2 cellular contexts compared by ENCODE assay signal in genomic region chr18:3211236-3211992, GRCh38.
TF ChIP-seq lines count a peak whose summit lies in the region.

No MANE protein-coding gene starts in this region.

TF ChIP-seq in IMR-90, 13 proteins besides CTCF, POLR2A, EP300 and RAD21:
- no peak for TF ChIP-seq CEBPB (IDR thresholded peaks at IDR 0.05; ENCODE audit: low read depth, low read length)
- TF ChIP-seq NFE2L2 (IDR thresholded peaks at IDR 0.05; ENCODE audit: low read depth, low read length), result no peak
- TF ChIP-seq SMC3 (IDR thresholded peaks at IDR 0.05; ENCODE audit: low read depth, low read length), result no peak
- TF ChIP-seq RCOR1 (IDR thresholded peaks at IDR 0.05; ENCODE audit: insufficient replicate concordance, low read length), result no peak
- TF ChIP-seq MAFK (IDR thresholded peaks at IDR 0.05; ENCODE audit: low read depth, low read length), result no peak
- no peak for TF ChIP-seq FOS (IDR thresholded peaks at IDR 0.05; ENCODE audit: low read depth, low read length)

TF ChIP-seq in K562, 482 proteins besides CTCF, POLR2A, EP300 and RAD21:
- TF ChIP-seq NR2C2 (CRISPR knock-in tag; IDR thresholded peaks at IDR 0.05) (no peak), NR2C2 (tag; IDR thresholded peaks at IDR 0.05) (peak; percentile 51), POLR2AphosphoS5 (IDR thresholded peaks at IDR 0.05; ENCODE audit: control insufficient read depth, insufficient read depth, low read depth, low read length) (no peak), POLR2G (IDR thresholded peaks at IDR 0.05; ENCODE audit: low read depth, low read length) (no peak), ZNF311 (CRISPR knock-in tag; IDR thresholded peaks at IDR 0.05) (0 out of 2 replicates have a peak, but pooled peaks have one; percentile 10), HMBOX1 (IDR thresholded peaks at IDR 0.05) (peak; percentile 89), MCM7 (IDR thresholded peaks at IDR 0.05) (no peak), SMAD4 (CRISPR knock-in tag; conservative IDR thresholded peaks at IDR 0.05) (0 out of 2 replicates have a peak, but pooled peaks have one; percentile 24), ZNF12 (CRISPR knock-in tag; IDR thresholded peaks at IDR 0.05) (no peak), ZNF263 (CRISPR knock-in tag; IDR thresholded peaks at IDR 0.05; ENCODE audit: borderline replicate concordance) (no peak), E2F6 (IDR thresholded peaks at IDR 0.05; ENCODE audit: borderline replicate concordance in 1 of 2, extremely low read depth in 1 of 2, insufficient read depth in 1 of 2, insufficient read length in 1 of 2, low read depth in 1 of 2, low read length in 1 of 2, poor library complexity in 1 of 2, severe bottlenecking in 1 of 2) (no peak), MEF2A (IDR thresholded peaks at IDR 0.05; ENCODE audit: control insufficient read depth, low read depth, low read length) (peak; percentile 91), MEF2D (tag; conservative IDR thresholded peaks at IDR 0.05; ENCODE audit: low read depth) (peak; percentile 88), FOXA3 (CRISPR knock-in tag; conservative IDR thresholded peaks at IDR 0.05 in 1 of 2, IDR thresholded peaks at IDR 0.05 in 1 of 2) (no peak), DMBX1 (CRISPR knock-in tag; IDR thresholded peaks at IDR 0.05; ENCODE audit: borderline replicate concordance) (peak; percentile 53; the same call in 1 of the 2 replicates)
- TF ChIP-seq, protein P1, sequence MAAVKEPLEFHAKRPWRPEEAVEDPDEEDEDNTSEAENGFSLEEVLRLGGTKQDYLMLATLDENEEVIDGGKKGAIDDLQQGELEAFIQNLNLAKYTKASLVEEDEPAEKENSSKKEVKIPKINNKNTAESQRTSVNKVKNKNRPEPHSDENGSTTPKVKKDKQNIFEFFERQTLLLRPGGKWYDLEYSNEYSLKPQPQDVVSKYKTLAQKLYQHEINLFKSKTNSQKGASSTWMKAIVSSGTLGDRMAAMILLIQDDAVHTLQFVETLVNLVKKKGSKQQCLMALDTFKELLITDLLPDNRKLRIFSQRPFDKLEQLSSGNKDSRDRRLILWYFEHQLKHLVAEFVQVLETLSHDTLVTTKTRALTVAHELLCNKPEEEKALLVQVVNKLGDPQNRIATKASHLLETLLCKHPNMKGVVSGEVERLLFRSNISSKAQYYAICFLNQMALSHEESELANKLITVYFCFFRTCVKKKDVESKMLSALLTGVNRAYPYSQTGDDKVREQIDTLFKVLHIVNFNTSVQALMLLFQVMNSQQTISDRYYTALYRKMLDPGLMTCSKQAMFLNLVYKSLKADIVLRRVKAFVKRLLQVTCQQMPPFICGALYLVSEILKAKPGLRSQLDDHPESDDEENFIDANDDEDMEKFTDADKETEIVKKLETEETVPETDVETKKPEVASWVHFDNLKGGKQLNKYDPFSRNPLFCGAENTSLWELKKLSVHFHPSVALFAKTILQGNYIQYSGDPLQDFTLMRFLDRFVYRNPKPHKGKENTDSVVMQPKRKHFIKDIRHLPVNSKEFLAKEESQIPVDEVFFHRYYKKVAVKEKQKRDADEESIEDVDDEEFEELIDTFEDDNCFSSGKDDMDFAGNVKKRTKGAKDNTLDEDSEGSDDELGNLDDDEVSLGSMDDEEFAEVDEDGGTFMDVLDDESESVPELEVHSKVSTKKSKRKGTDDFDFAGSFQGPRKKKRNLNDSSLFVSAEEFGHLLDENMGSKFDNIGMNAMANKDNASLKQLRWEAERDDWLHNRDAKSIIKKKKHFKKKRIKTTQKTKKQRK (IDR thresholded peaks at IDR 0.05; ENCODE audit: borderline replicate concordance, low read depth, low read length), result no peak
- TF ChIP-seq, protein P2, sequence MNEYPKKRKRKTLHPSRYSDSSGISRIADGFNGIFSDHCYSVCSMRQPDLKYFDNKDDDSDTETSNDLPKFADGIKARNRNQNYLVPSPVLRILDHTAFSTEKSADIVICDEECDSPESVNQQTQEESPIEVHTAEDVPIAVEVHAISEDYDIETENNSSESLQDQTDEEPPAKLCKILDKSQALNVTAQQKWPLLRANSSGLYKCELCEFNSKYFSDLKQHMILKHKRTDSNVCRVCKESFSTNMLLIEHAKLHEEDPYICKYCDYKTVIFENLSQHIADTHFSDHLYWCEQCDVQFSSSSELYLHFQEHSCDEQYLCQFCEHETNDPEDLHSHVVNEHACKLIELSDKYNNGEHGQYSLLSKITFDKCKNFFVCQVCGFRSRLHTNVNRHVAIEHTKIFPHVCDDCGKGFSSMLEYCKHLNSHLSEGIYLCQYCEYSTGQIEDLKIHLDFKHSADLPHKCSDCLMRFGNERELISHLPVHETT (CRISPR knock-in tag; conservative IDR thresholded peaks at IDR 0.05 in 1 of 2, IDR thresholded peaks at IDR 0.05 in 1 of 2), result 0 out of 4 replicates have a peak, but pooled peaks of 1 of the 2 experiments have one; percentile 35
